7 cellular contexts compared by ENCODE assay signal in genomic region chr1:117120774-117121588, GRCh38. TPM values are rescaled to one million over a fixed set of nuclear protein-coding genes. Genes with fewer than 3 reads are reported as not detected.
DNase-seq lines count a peak whose midpoint lies in the region; ATAC-seq and TF ChIP-seq lines count a peak whose summit lies in the region.

No MANE protein-coding gene starts in this region.

- no peaks in the 10 kb centered on the region for H3K27me3 ChIP-seq in HUES48 (ENCODE audit: control insufficient read depth, insufficient read depth, low read length)
- H3K27me3 ChIP-seq in right cardiac atrium (ENCODE audit: control insufficient read depth, insufficient read depth), result no peaks in the 10 kb centered on the region
- no peaks in the 10 kb centered on the region for H3K27me3 ChIP-seq in sigmoid colon

- no peaks in the 10 kb centered on the region for H3K36me3 Mint-ChIP-seq in activated T-helper 2 cell treated with anti-CD3 and anti-CD28 coated beads, Interferon-gamma antibody, Interleukin-2, Interleukin-4, amounts not matched to agents 10 μg/mL and 5 μg/mL and 100 μg/mL, durations not matched to agents 14 hours and 24 hours and 36 hours (ENCODE audit: low read depth)

- intact Hi-C loops in activated T-helper 2 cell treated with anti-CD3 and anti-CD28 coated beads, Interferon-gamma antibody, Interleukin-2, Interleukin-4, amounts not matched to agents 10 μg/mL and 5 μg/mL and 100 μg/mL, durations not matched to agents 14 hours and 24 hours and 36 hours (cut with micrococcal nuclease), result loop anchor here (2.0 to 10.0 kb wide), 2 partner anchors 26 to 244 kb away; partner anchors contain the start of gene MAN1A2
- intact Hi-C loops in right cardiac atrium (cut with DNase I) (loop anchor here in 3 of 4 donors (5.0 to 10.0 kb wide), 3 partner anchors 46 to 244 kb away; partner anchors contain the start of gene MAN1A2 (in 1 of the 3)), sigmoid colon (cut with DNase I) (loop anchor here (2.0 to 10.0 kb wide), 6 partner anchors 60 to 806 kb away; partner anchors contain the start of genes GDAP2, MAN1A2, TENT5C and TTF2)

- DNase-seq in GM12864 (ENCODE audit: low read depth) (no peak), right cardiac atrium (peak in 1 of 3 donors; percentile 13), sigmoid colon (no peak)
- no peak for DNase-seq in activated T-helper 2 cell treated with anti-CD3 and anti-CD28 coated beads, Interferon-gamma antibody, Interleukin-2, Interleukin-4, amounts not matched to agents 10 μg/mL and 5 μg/mL and 100 μg/mL, durations not matched to agents 14 hours and 24 hours and 36 hours (ENCODE audit: low spot score)
- no peak for DNase-seq in activated CD8-positive, alpha-beta memory T cell treated with anti-CD3 and anti-CD28 coated beads, Interleukin-2, amount 50 U/mL, for 4 hours
- DNase-seq in stimulated activated CD4-positive, alpha-beta T cell treated with anti-CD3 and anti-CD28 coated beads, Interleukin-2, amount 100 ng/mL, for 24 hours, result no peak

- H3K4me3 Mint-ChIP-seq in activated T-helper 2 cell treated with anti-CD3 and anti-CD28 coated beads, Interferon-gamma antibody, Interleukin-2, Interleukin-4, amounts not matched to agents 10 μg/mL and 5 μg/mL and 100 μg/mL, durations not matched to agents 14 hours and 24 hours and 36 hours (ENCODE audit: low read depth), result peak overlapping the region; percentile 81

- TF ChIP-seq POLR2A in sigmoid colon (IDR thresholded peaks at IDR 0.05), result no peak

- H3K4me3 ChIP-seq in GM12864 (ENCODE audit: low read depth, low read length), result peak overlapping the region; percentile 62
- H3K4me3 ChIP-seq in HUES48 (ENCODE audit: low read depth, low read length), result peak overlapping the region; percentile 87
- H3K4me3 ChIP-seq in right cardiac atrium (ENCODE audit: low read length), result peak overlapping the region; percentile 91
- peak overlapping the region; percentile 62 to 82 (median 72) for H3K4me3 ChIP-seq in sigmoid colon

- ATAC-seq in right cardiac atrium, result peak; percentile 64 to 69

- H3K27me3 Mint-ChIP-seq in activated T-helper 2 cell treated with anti-CD3 and anti-CD28 coated beads, Interferon-gamma antibody, Interleukin-2, Interleukin-4, amounts not matched to agents 10 μg/mL and 5 μg/mL and 100 μg/mL, durations not matched to agents 14 hours and 24 hours and 36 hours (ENCODE audit: low read depth), result peaks cover 13% of the 10 kb centered on the region

- H3K4me1 Mint-ChIP-seq in activated T-helper 2 cell treated with anti-CD3 and anti-CD28 coated beads, Interferon-gamma antibody, Interleukin-2, Interleukin-4, amounts not matched to agents 10 μg/mL and 5 μg/mL and 100 μg/mL, durations not matched to agents 14 hours and 24 hours and 36 hours (ENCODE audit: low read depth), result peaks cover 5% of the 10 kb centered on the region

- peak overlapping the region; percentile 89 for H3K27ac ChIP-seq in HUES48 (ENCODE audit: low read depth, low read length)
- H3K27ac ChIP-seq in right cardiac atrium (ENCODE audit: low read length), result peak overlapping the region; percentile 85
- peak overlapping the region; percentile 86 to 89 (median 88) for H3K27ac ChIP-seq in sigmoid colon

- WGBS in right cardiac atrium, result 11% methylated on average over 29 of the region's 29 CpGs
- 9 to 19% methylated on average over 29 of the region's 29 CpGs for WGBS in sigmoid colon, 2 donors

- peaks cover 19% of the 10 kb centered on the region for H3K4me1 ChIP-seq in HUES48 (ENCODE audit: control insufficient read depth, insufficient read depth, low read length)
- no peaks in the 10 kb centered on the region for H3K4me1 ChIP-seq in right cardiac atrium (ENCODE audit: control insufficient read depth, insufficient read depth, low read length)
- peaks cover 0 to 19% (median 13%) of the 10 kb centered on the region in 4 donors for H3K4me1 ChIP-seq in sigmoid colon

- TF ChIP-seq CTCF in GM12864 (IDR thresholded peaks at IDR 0.05; ENCODE audit: low read depth, low read length, missing control alignments) (no peak), sigmoid colon (IDR thresholded peaks at IDR 0.05) (no peak)

- H3K9ac ChIP-seq in HUES48 (ENCODE audit: low read depth, low read length), result peak overlapping the region; percentile 88; the same call in 1 of the 2 replicates

- H3K36me3 ChIP-seq in HUES48 (ENCODE audit: control insufficient read depth, insufficient read depth, low read length), result peaks cover 29% of the 10 kb centered on the region
- peaks cover 0 to 5% (median 0%) of the 10 kb centered on the region in 4 donors for H3K36me3 ChIP-seq in sigmoid colon

- H3K27ac Mint-ChIP-seq in activated T-helper 2 cell treated with anti-CD3 and anti-CD28 coated beads, Interferon-gamma antibody, Interleukin-2, Interleukin-4, amounts not matched to agents 10 μg/mL and 5 μg/mL and 100 μg/mL, durations not matched to agents 14 hours and 24 hours and 36 hours, result peak overlapping the region; percentile 21

- TF ChIP-seq EP300 in sigmoid colon (IDR thresholded peaks at IDR 0.05), result no peak

- no peaks in the 10 kb centered on the region for H3K9me3 Mint-ChIP-seq in activated T-helper 2 cell treated with anti-CD3 and anti-CD28 coated beads, Interferon-gamma antibody, Interleukin-2, Interleukin-4, amounts not matched to agents 10 μg/mL and 5 μg/mL and 100 μg/mL, durations not matched to agents 14 hours and 24 hours and 36 hours

- no peaks in the 10 kb centered on the region for H3K9me3 ChIP-seq in HUES48 (ENCODE audit: control insufficient read depth, insufficient read depth, low read length)
- H3K9me3 ChIP-seq in right cardiac atrium (ENCODE audit: control insufficient read depth, low read length), result no peaks in the 10 kb centered on the region
- H3K9me3 ChIP-seq in sigmoid colon, result no peaks in the 10 kb centered on the region

RNA-seq across cellular contexts. Expression of gene TRIM45, which starts 0.6 kb away (rescaled TPM):
- 1.5 and 1.8 TPM in 2 replicates for total RNA-seq in activated T-helper 2 cell treated with anti-CD3 and anti-CD28 coated beads, Interferon-gamma antibody, Interleukin-2, Interleukin-4, amounts not matched to agents 10 μg/mL and 5 μg/mL and 100 μg/mL, durations not matched to agents 14 hours and 24 hours and 36 hours
- total RNA-seq in right cardiac atrium (10 to 100 TPM in 3 of 4 donors, 1 to 10 TPM in 1; 8.9 to 21.9 (median 18.6) TPM), sigmoid colon (1 to 10 TPM; 2.1 to 9.1 (median 4.5) TPM)
- polyA plus RNA-seq in right cardiac atrium (11.5 TPM), sigmoid colon (1 to 10 TPM in 1 of 3 donors, under 1 TPM in 2; 0.46 to 1.0 (median 0.60) TPM)
